Comparison of ENCODE assay signal across 1 cellular context in the genomic region with DNA sequence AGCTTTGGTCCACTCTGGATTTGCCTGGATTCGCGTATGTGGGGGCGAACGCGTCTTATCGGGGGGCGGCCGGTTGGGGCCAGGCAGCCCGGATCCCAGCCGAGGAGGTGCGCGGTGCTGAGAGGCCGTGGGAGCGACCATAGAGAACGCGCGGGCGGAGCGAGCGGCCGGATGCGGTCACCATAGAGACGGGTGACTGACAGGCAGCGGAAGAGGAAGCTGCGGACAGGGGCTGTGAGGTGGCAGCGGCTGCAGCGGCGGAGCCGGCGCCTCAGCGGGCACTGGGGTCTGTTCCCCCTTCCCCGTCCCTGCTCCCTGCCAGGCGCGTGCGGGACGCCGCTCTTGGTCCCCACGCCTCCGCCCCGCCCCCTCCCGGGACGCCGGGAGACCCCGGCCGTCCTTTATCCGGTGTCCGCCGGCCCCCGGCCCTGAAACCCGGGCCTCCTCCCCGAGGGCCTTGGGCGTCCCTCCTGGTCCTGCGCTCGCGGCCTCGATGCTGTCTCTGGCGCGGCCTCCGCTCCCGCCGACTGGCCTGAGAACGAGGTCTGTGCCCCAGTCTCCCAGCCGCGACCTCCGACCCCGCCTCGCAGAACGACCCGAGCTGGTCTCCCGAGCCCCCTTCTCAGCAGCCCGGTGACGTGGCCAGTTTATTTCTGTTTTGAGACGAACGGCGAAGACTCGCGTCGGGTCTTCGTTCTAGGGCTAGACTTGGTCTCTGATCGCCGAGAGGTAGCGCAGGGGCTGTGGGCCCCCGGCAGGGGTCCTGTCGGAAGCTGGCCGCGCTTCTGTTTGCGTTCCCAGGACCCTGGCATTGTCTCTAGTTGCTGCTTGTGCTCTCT.
TF ChIP-seq lines count a peak whose summit lies in the region.

A gene with protein sequence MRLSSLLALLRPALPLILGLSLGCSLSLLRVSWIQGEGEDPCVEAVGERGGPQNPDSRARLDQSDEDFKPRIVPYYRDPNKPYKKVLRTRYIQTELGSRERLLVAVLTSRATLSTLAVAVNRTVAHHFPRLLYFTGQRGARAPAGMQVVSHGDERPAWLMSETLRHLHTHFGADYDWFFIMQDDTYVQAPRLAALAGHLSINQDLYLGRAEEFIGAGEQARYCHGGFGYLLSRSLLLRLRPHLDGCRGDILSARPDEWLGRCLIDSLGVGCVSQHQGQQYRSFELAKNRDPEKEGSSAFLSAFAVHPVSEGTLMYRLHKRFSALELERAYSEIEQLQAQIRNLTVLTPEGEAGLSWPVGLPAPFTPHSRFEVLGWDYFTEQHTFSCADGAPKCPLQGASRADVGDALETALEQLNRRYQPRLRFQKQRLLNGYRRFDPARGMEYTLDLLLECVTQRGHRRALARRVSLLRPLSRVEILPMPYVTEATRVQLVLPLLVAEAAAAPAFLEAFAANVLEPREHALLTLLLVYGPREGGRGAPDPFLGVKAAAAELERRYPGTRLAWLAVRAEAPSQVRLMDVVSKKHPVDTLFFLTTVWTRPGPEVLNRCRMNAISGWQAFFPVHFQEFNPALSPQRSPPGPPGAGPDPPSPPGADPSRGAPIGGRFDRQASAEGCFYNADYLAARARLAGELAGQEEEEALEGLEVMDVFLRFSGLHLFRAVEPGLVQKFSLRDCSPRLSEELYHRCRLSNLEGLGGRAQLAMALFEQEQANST (plus strand): TSS at position 212 of the 839 bp plus-strand sequence. CDS start 1,529 bp downstream, outside the sequence.

TF ChIP-seq in HepG2, 621 proteins besides CTCF, POLR2A, EP300 and RAD21 (continued from another document and continues in another):
- TF ChIP-seq, protein P1, sequence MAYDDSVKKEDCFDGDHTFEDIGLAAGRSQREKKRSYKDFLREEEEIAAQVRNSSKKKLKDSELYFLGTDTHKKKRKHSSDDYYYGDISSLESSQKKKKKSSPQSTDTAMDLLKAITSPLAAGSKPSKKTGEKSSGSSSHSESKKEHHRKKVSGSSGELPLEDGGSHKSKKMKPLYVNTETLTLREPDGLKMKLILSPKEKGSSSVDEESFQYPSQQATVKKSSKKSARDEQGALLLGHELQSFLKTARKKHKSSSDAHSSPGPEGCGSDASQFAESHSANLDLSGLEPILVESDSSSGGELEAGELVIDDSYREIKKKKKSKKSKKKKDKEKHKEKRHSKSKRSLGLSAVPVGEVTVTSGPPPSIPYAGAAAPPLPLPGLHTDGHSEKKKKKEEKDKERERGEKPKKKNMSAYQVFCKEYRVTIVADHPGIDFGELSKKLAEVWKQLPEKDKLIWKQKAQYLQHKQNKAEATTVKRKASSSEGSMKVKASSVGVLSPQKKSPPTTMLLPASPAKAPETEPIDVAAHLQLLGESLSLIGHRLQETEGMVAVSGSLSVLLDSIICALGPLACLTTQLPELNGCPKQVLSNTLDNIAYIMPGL (CRISPR knock-in tag; IDR thresholded peaks at IDR 0.05; ENCODE audit: borderline replicate concordance in 1 of 2, low read depth in 1 of 2): peak in 1 of 2 experiments; percentile 72; a peak in 2 of 4 replicates
- TF ChIP-seq ZSCAN9 (CRISPR knock-in tag; IDR thresholded peaks at IDR 0.05; ENCODE audit: borderline replicate concordance) (0 out of 2 replicates have a peak, but pooled peaks have one; percentile 38), AGO1 (IDR thresholded peaks at IDR 0.05; ENCODE audit: low read depth, low read length, poor library complexity, severe bottlenecking) (peak; percentile 23), FOXP1 (IDR thresholded peaks at IDR 0.05) (no peak), FOXP1 (CRISPR knock-in tag; IDR thresholded peaks at IDR 0.05) (no peak), AKAP8 (CRISPR knock-in tag; IDR thresholded peaks at IDR 0.05) (peak; percentile 29; the same call in 1 of the 2 replicates), RXRA (CRISPR knock-in tag; IDR thresholded peaks at IDR 0.05) (0 out of 2 replicates have a peak, but pooled peaks have one; percentile 37), HOXD1 (CRISPR knock-in tag; IDR thresholded peaks at IDR 0.05) (0 out of 2 replicates have a peak, but pooled peaks have one; percentile 20), ZNF441 (CRISPR knock-in tag; IDR thresholded peaks at IDR 0.05; ENCODE audit: borderline replicate concordance) (0 out of 2 replicates have a peak, but pooled peaks have one; percentile 59), CBFB (CRISPR knock-in tag; IDR thresholded peaks at IDR 0.05) (peak; percentile 82; the same call in 1 of the 2 replicates), RFX1 (IDR thresholded peaks at IDR 0.05) (peak; percentile 62; the same call in 1 of the 2 replicates), DR1 (CRISPR knock-in tag; IDR thresholded peaks at IDR 0.05) (0 out of 2 replicates have a peak, but pooled peaks have one; percentile 37), GATAD1 (CRISPR knock-in tag; IDR thresholded peaks at IDR 0.05) (peak; percentile 90), ZNF263 (CRISPR knock-in tag; IDR thresholded peaks at IDR 0.05) (no peak), ZNF766 (CRISPR knock-in tag; IDR thresholded peaks at IDR 0.05; ENCODE audit: borderline replicate concordance) (0 out of 2 replicates have a peak, but pooled peaks have one; percentile 41), THAP11 (CRISPR knock-in tag; IDR thresholded peaks at IDR 0.05) (peak; percentile 94), MTF2 (CRISPR knock-in tag; IDR thresholded peaks at IDR 0.05; ENCODE audit: borderline replicate concordance) (peak; percentile 79; the same call in 1 of the 2 replicates), POLR2G (IDR thresholded peaks at IDR 0.05; ENCODE audit: low read depth, low read length) (peak; percentile 78), ZC3H4 (CRISPR knock-in tag; IDR thresholded peaks at IDR 0.05; ENCODE audit: borderline replicate concordance) (no peak), XRCC5 (optimal IDR thresholded peaks at IDR 0.05; ENCODE audit: low read length) (peak; percentile 58), ZNF230 (CRISPR knock-in tag; IDR thresholded peaks at IDR 0.05) (no peak), BCL6 (CRISPR knock-in tag; IDR thresholded peaks at IDR 0.05) (0 out of 2 replicates have a peak, but pooled peaks have one; percentile 9), KDM5A (IDR thresholded peaks at IDR 0.05; ENCODE audit: borderline replicate concordance, low read length) (peak; percentile 58), NCOA5 (CRISPR knock-in tag; IDR thresholded peaks at IDR 0.05) (no peak), ZNF747 (CRISPR knock-in tag; IDR thresholded peaks at IDR 0.05; ENCODE audit: borderline replicate concordance) (peak; percentile 62; the same call in 1 of the 2 replicates), SIN3A (IDR thresholded peaks at IDR 0.05; ENCODE audit: borderline replicate concordance, low read depth, low read length) (peak; percentile 90; the same call in 1 of the 2 replicates), ARNT2 (CRISPR knock-in tag; IDR thresholded peaks at IDR 0.05; ENCODE audit: low read depth) (peak; percentile 55; the same call in 1 of the 2 replicates), SRY (CRISPR knock-in tag; IDR thresholded peaks at IDR 0.05) (0 out of 2 replicates have a peak, but pooled peaks have one; percentile 46), SP2 (CRISPR knock-in tag; IDR thresholded peaks at IDR 0.05) (peak; percentile 67), ZNF839 (CRISPR knock-in tag; IDR thresholded peaks at IDR 0.05; ENCODE audit: borderline replicate concordance) (0 out of 2 replicates have a peak, but pooled peaks have one; percentile 2), KLF9 (CRISPR knock-in tag; IDR thresholded peaks at IDR 0.05; ENCODE audit: low read depth) (no peak), HMG20B (CRISPR knock-in tag; conservative IDR thresholded peaks at IDR 0.05) (no peak), HNRNPLL (IDR thresholded peaks at IDR 0.05; ENCODE audit: low read depth, low read length, poor library complexity, severe bottlenecking) (peak; percentile 64), ATF7-NPFF (CRISPR knock-in tag; IDR thresholded peaks at IDR 0.05; ENCODE audit: low read depth) (peak; percentile 42)
- TF ChIP-seq, protein P2, sequence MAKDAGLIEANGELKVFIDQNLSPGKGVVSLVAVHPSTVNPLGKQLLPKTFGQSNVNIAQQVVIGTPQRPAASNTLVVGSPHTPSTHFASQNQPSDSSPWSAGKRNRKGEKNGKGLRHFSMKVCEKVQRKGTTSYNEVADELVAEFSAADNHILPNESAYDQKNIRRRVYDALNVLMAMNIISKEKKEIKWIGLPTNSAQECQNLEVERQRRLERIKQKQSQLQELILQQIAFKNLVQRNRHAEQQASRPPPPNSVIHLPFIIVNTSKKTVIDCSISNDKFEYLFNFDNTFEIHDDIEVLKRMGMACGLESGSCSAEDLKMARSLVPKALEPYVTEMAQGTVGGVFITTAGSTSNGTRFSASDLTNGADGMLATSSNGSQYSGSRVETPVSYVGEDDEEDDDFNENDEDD (CRISPR knock-in tag; IDR thresholded peaks at IDR 0.05; ENCODE audit: borderline replicate concordance): peak; percentile 44; the same call in 1 of the 2 replicates
- TF ChIP-seq, protein P3, sequence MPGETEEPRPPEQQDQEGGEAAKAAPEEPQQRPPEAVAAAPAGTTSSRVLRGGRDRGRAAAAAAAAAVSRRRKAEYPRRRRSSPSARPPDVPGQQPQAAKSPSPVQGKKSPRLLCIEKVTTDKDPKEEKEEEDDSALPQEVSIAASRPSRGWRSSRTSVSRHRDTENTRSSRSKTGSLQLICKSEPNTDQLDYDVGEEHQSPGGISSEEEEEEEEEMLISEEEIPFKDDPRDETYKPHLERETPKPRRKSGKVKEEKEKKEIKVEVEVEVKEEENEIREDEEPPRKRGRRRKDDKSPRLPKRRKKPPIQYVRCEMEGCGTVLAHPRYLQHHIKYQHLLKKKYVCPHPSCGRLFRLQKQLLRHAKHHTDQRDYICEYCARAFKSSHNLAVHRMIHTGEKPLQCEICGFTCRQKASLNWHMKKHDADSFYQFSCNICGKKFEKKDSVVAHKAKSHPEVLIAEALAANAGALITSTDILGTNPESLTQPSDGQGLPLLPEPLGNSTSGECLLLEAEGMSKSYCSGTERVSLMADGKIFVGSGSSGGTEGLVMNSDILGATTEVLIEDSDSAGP (CRISPR knock-in tag; IDR thresholded peaks at IDR 0.05; ENCODE audit: borderline replicate concordance): peak; percentile 51; the same call in 1 of the 2 replicates
- TF ChIP-seq, protein P4, sequence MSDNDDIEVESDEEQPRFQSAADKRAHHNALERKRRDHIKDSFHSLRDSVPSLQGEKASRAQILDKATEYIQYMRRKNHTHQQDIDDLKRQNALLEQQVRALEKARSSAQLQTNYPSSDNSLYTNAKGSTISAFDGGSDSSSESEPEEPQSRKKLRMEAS (IDR thresholded peaks at IDR 0.05): peak; percentile 38; the same call in 1 of the 2 replicates
- TF ChIP-seq, protein P5, sequence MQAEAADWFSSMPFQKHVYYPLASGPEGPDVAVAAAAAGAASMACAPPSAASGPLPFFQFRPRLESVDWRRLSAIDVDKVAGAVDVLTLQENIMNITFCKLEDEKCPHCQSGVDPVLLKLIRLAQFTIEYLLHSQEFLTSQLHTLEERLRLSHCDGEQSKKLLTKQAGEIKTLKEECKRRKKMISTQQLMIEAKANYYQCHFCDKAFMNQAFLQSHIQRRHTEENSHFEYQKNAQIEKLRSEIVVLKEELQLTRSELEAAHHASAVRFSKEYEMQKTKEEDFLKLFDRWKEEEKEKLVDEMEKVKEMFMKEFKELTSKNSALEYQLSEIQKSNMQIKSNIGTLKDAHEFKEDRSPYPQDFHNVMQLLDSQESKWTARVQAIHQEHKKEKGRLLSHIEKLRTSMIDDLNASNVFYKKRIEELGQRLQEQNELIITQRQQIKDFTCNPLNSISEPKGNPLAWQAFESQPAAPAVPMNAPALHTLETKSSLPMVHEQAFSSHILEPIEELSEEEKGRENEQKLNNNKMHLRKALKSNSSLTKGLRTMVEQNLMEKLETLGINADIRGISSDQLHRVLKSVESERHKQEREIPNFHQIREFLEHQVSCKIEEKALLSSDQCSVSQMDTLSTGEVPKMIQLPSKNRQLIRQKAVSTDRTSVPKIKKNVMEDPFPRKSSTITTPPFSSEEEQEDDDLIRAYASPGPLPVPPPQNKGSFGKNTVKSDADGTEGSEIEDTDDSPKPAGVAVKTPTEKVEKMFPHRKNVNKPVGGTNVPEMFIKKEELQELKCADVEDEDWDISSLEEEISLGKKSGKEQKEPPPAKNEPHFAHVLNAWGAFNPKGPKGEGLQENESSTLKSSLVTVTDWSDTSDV (CRISPR knock-in tag; IDR thresholded peaks at IDR 0.05): no peak
- TF ChIP-seq, protein P6, sequence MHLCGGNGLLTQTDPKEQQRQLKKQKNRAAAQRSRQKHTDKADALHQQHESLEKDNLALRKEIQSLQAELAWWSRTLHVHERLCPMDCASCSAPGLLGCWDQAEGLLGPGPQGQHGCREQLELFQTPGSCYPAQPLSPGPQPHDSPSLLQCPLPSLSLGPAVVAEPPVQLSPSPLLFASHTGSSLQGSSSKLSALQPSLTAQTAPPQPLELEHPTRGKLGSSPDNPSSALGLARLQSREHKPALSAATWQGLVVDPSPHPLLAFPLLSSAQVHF (CRISPR knock-in tag; IDR thresholded peaks at IDR 0.05): no peak
- TF ChIP-seq, protein P7, sequence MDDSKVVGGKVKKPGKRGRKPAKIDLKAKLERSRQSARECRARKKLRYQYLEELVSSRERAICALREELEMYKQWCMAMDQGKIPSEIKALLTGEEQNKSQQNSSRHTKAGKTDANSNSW (CRISPR knock-in tag; IDR thresholded peaks at IDR 0.05; ENCODE audit: borderline replicate concordance): no peak
- TF ChIP-seq, protein P8, sequence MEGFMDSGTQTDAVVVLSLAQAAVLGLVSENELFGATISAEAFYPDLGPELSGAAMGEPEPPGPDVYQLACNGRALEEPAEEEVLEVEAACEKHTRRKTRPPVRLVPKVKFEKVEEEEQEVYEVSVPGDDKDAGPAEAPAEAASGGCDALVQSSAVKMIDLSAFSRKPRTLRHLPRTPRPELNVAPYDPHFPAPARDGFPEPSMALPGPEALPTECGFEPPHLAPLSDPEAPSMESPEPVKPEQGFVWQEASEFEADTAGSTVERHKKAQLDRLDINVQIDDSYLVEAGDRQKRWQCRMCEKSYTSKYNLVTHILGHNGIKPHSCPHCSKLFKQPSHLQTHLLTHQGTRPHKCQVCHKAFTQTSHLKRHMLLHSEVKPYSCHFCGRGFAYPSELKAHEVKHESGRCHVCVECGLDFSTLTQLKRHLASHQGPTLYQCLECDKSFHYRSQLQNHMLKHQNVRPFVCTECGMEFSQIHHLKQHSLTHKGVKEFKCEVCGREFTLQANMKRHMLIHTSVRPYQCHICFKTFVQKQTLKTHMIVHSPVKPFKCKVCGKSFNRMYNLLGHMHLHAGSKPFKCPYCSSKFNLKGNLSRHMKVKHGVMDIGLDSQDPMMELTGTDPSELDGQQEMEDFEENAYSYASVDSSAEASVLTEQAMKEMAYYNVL (CRISPR knock-in tag; IDR thresholded peaks at IDR 0.05; ENCODE audit: borderline replicate concordance): peak; percentile 38; the same call in 1 of the 2 replicates
- TF ChIP-seq, protein P9, sequence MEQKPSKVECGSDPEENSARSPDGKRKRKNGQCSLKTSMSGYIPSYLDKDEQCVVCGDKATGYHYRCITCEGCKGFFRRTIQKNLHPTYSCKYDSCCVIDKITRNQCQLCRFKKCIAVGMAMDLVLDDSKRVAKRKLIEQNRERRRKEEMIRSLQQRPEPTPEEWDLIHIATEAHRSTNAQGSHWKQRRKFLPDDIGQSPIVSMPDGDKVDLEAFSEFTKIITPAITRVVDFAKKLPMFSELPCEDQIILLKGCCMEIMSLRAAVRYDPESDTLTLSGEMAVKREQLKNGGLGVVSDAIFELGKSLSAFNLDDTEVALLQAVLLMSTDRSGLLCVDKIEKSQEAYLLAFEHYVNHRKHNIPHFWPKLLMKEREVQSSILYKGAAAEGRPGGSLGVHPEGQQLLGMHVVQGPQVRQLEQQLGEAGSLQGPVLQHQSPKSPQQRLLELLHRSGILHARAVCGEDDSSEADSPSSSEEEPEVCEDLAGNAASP (CRISPR knock-in tag; IDR thresholded peaks at IDR 0.05; ENCODE audit: borderline replicate concordance): peak; percentile 46; the same call in 1 of the 2 replicates
